ENCODE assay signal across 1 cellular context in genomic region chr17:43753488-43754129, GRCh38.
TF ChIP-seq lines count a peak whose summit lies in the region.

No MANE protein-coding gene starts in this region.

TF ChIP-seq in K562, 482 proteins besides CTCF, POLR2A, EP300 and RAD21 (continues in another document):
- TF ChIP-seq HMG20B (CRISPR knock-in tag; IDR thresholded peaks at IDR 0.05) = no peak
- no peak for TF ChIP-seq POLR2G (IDR thresholded peaks at IDR 0.05; ENCODE audit: low read depth, low read length)
- TF ChIP-seq ZBTB40 (IDR thresholded peaks at IDR 0.05) = peak; percentile 64
- TF ChIP-seq ZBTB40 (CRISPR knock-in tag; IDR thresholded peaks at IDR 0.05) = no peak
- no peak for TF ChIP-seq CUX1 (CRISPR knock-in tag; IDR thresholded peaks at IDR 0.05)
- TF ChIP-seq CTCFL (IDR thresholded peaks at IDR 0.05; ENCODE audit: borderline replicate concordance, insufficient read depth, low read depth, low read length, poor library complexity, severe bottlenecking) = no peak
- peak; percentile 90 for TF ChIP-seq CREM (IDR thresholded peaks at IDR 0.05; ENCODE audit: low read depth)
- TF ChIP-seq FIP1L1 (IDR thresholded peaks at IDR 0.05; ENCODE audit: low read depth, low read length, poor library complexity, severe bottlenecking) = no peak
- no peak for TF ChIP-seq NR2C2 (CRISPR knock-in tag; IDR thresholded peaks at IDR 0.05)
- peak; percentile 27; the same call in 1 of the 2 replicates for TF ChIP-seq NR2C2 (tag; IDR thresholded peaks at IDR 0.05)
- no peak for TF ChIP-seq CEBPG (CRISPR knock-in tag; IDR thresholded peaks at IDR 0.05)
- TF ChIP-seq CEBPG (tag; conservative IDR thresholded peaks at IDR 0.05 in 1 of 2, IDR thresholded peaks at IDR 0.05 in 1 of 2) = peak in 1 of 2 experiments; percentile 45; a peak in 1 of 4 replicates
- TF ChIP-seq ZBTB12 (CRISPR knock-in tag; IDR thresholded peaks at IDR 0.05) = peak; percentile 40; the same call in 1 of the 2 replicates
- no peak for TF ChIP-seq ZBTB49 (CRISPR knock-in tag; IDR thresholded peaks at IDR 0.05; ENCODE audit: borderline replicate concordance)
- TF ChIP-seq JUND (IDR thresholded peaks at IDR 0.05; ENCODE audit: borderline replicate concordance, low read depth, low read length) = peak; percentile 81; the same call in 1 of the 2 replicates
- TF ChIP-seq JUND (tag; IDR thresholded peaks at IDR 0.05; ENCODE audit: borderline replicate concordance, low read depth, low read length) = peak; percentile 93
- peak; percentile 41; the same call in 1 of the 2 replicates for TF ChIP-seq PKNOX1 (IDR thresholded peaks at IDR 0.05)
- no peak for TF ChIP-seq HINFP (tag; conservative IDR thresholded peaks at IDR 0.05; ENCODE audit: low read depth)
- no peak for TF ChIP-seq MXD1 (CRISPR knock-in tag; IDR thresholded peaks at IDR 0.05; ENCODE audit: borderline replicate concordance, poor library complexity, severe bottlenecking)
- no peak for TF ChIP-seq POLR2AphosphoS5 (IDR thresholded peaks at IDR 0.05; ENCODE audit: control insufficient read depth, insufficient read depth, low read depth, low read length)
- TF ChIP-seq SMAD2 (IDR thresholded peaks at IDR 0.05; ENCODE audit: low read depth, low read length) = no peak
- TF ChIP-seq TRIM24 (IDR thresholded peaks at IDR 0.05) = no peak
- TF ChIP-seq EP400 (IDR thresholded peaks at IDR 0.05) = no peak
- TF ChIP-seq JUNB (CRISPR knock-in tag; conservative IDR thresholded peaks at IDR 0.05) = peak; percentile 81
- TF ChIP-seq GATA2 (CRISPR knock-in tag; IDR thresholded peaks at IDR 0.05) = no peak
- no peak for TF ChIP-seq TGIF2 (CRISPR knock-in tag; IDR thresholded peaks at IDR 0.05)
- no peak for TF ChIP-seq ZBTB33 (CRISPR knock-in tag; IDR thresholded peaks at IDR 0.05)
- peak; percentile 52; the same call in 1 of the 2 replicates for TF ChIP-seq ZNF589 (CRISPR knock-in tag; IDR thresholded peaks at IDR 0.05; ENCODE audit: low read depth)
